In the genomic region with DNA sequence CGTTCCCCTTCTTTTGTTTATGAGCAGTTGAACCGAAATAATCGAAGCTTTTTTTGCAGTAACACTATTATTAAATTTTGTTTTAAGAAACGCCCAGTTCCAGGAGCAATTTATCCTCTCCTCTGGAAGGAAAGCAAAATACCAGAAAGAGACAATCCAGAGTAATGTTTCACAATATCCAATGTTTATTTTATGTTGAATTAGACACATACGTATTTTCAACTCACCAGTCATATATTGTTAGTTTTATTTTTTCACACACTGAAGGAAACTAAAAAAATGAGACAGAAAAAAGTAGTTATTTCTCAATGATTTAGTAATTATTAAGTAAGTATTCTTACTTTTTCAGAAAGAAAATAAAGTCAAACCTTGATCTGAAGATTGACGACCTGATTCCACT, we compare ENCODE assay signal across 17 cellular contexts.
"Had no signal": no experiment of that assay in that cellular context is flagged by ENCODE, and none has a peak within 500 bp of the region (broad histone marks: within the 10 kb centered on the region; RNA-seq: fewer than 3 reads in every experiment).

No MANE protein-coding gene starts in this region.

- H3K4me3 ChIP-seq: lower lobe of right lung, neural progenitor cell, SK-N-MC, tibial nerve had no signal

- H3K27me3 ChIP-seq: foreskin keratinocyte, neural progenitor cell, tibial nerve had no signal

- H3K4me1 ChIP-seq: foreskin keratinocyte, lower lobe of right lung, tibial nerve had no signal

- H3K36me3 ChIP-seq: neural progenitor cell had no signal

- ATAC-seq: foreskin keratinocyte; lower lobe of right lung; stimulated activated memory B cell treated with anti-CD40 and anti-IgM and Interleukin-4, amounts not matched to agents 10 μg/mL and 1 μg/mL and 100 μg/mL, for 72 hours had no signal

- H3K4me2 ChIP-seq: neural progenitor cell had no signal

- DNase-seq: activated CD4-positive, alpha-beta T cell treated with anti-CD3 and anti-CD28 coated beads, Interleukin-2, amount 10 ng/mL, durations not matched to agents 7 days and 5 days; activated CD4-positive, CD25-positive, alpha-beta regulatory T cell; activated CD8-positive, alpha-beta memory T cell treated with anti-CD3 and anti-CD28 coated beads for 24 hours; activated naive CD4-positive, alpha-beta T cell; activated naive CD8-positive, alpha-beta T cell treated with anti-CD3 and anti-CD28 coated beads, Interleukin-2, amount 10 ng/mL, durations not matched to agents 7 days and 5 days; activated T-cell treated with anti-CD3 and anti-CD28 coated beads for 4 hours; aorta; foreskin keratinocyte; lower lobe of right lung; midbrain; naive B cell; stimulated activated CD4-positive, alpha-beta T cell treated with anti-CD3 and anti-CD28 coated beads, Interleukin-2, amount 100 ng/mL, for 48 hours had no signal

- H2AFZ ChIP-seq: parathyroid adenoma had no signal

- H3K27ac ChIP-seq: foreskin keratinocyte, lower lobe of right lung, neural progenitor cell, parathyroid adenoma, SK-N-MC, tibial nerve had no signal

- H3K79me2 ChIP-seq: parathyroid adenoma had no signal

- H3K9me3 ChIP-seq: lower lobe of right lung, tibial nerve had no signal
